19 cellular contexts compared by ENCODE assay signal in genomic region chr20:25469558-25469957, GRCh38.
"Had no signal": no experiment of that assay in that cellular context is flagged by ENCODE, and none has a peak within 500 bp of the region (broad histone marks: within the 10 kb centered on the region; RNA-seq: fewer than 3 reads in every experiment).

No MANE protein-coding gene starts in this region.

- H3K27ac Mint-ChIP-seq: activated naive CD8-positive, alpha-beta T cell treated with anti-CD3 and anti-CD28 coated beads for 36 hours; activated T-cell treated with anti-CD3 and anti-CD28 coated beads, Interleukin-2, amount 50 U/mL, for 24 hours; effector memory CD8-positive, alpha-beta T cell; stimulated activated naive B cell treated with anti-CD40 and anti-IgM and Interleukin-4, amounts not matched to agents 10 μg/mL and 1 μg/mL and 100 μg/mL, for 72 hours; T-cell; T-helper 2 cell treated with Interferon-gamma antibody and Interleukin-4, amounts not matched to agents 5 μg/mL and 100 μg/mL, for 36 hours had no signal

- H3K9me3 Mint-ChIP-seq: activated naive CD8-positive, alpha-beta T cell treated with anti-CD3 and anti-CD28 coated beads for 36 hours; activated T-cell treated with anti-CD3 and anti-CD28 coated beads, Interleukin-2, amount 50 U/mL, for 24 hours; central memory CD8-positive, alpha-beta T cell; effector memory CD8-positive, alpha-beta T cell; stimulated activated naive B cell treated with anti-CD40 and anti-IgM and Interleukin-4, amounts not matched to agents 10 μg/mL and 1 μg/mL and 100 μg/mL, for 72 hours; T-cell; T-helper 2 cell treated with Interferon-gamma antibody and Interleukin-4, amounts not matched to agents 5 μg/mL and 100 μg/mL, for 36 hours had no signal

- DNase-seq: activated CD8-positive, alpha-beta memory T cell treated with anti-CD3 and anti-CD28 coated beads for 24 hours; activated CD8-positive, alpha-beta memory T cell treated with anti-CD3 and anti-CD28 coated beads, Interleukin-2, amount 50 U/mL, for 4 hours; amniotic stem cell; dorsolateral prefrontal cortex; effector memory CD8-positive, alpha-beta T cell; esophagus squamous epithelium; gastrocnemius medialis; head of caudate nucleus; stimulated activated naive B cell treated with anti-CD40 and anti-IgM and Interleukin-4, amounts not matched to agents 10 μg/mL and 1 μg/mL and 100 μg/mL, for 72 hours; testis had no signal

- H3K4me3 ChIP-seq: breast epithelium, colonic mucosa, dorsolateral prefrontal cortex, esophagus squamous epithelium, gastrocnemius medialis, testis, upper lobe of left lung had no signal

- H3K36me3 Mint-ChIP-seq: activated naive CD8-positive, alpha-beta T cell treated with anti-CD3 and anti-CD28 coated beads for 36 hours; stimulated activated naive B cell treated with anti-CD40 and anti-IgM and Interleukin-4, amounts not matched to agents 10 μg/mL and 1 μg/mL and 100 μg/mL, for 72 hours; T-cell had no signal

- H3K9me3 ChIP-seq: breast epithelium, colonic mucosa, esophagus squamous epithelium, gastrocnemius medialis, testis, upper lobe of left lung had no signal

- H3K27me3 ChIP-seq: breast epithelium, colonic mucosa, dorsolateral prefrontal cortex, esophagus squamous epithelium, gastrocnemius medialis, testis, upper lobe of left lung had no signal

- H3K36me3 ChIP-seq: breast epithelium, colonic mucosa, gastrocnemius medialis had no signal

- H3K27ac ChIP-seq: breast epithelium, colonic mucosa, dorsolateral prefrontal cortex, esophagus squamous epithelium, gastrocnemius medialis, testis, upper lobe of left lung had no signal

- H3K4me1 ChIP-seq: breast epithelium, colonic mucosa, esophagus squamous epithelium, gastrocnemius medialis, testis, upper lobe of left lung had no signal

- ATAC-seq: effector memory CD8-positive, alpha-beta T cell; gastrocnemius medialis; sciatic nerve had no signal

- H3K27me3 Mint-ChIP-seq: activated naive CD8-positive, alpha-beta T cell treated with anti-CD3 and anti-CD28 coated beads for 36 hours; activated T-cell treated with anti-CD3 and anti-CD28 coated beads, Interleukin-2, amount 50 U/mL, for 24 hours; T-cell had no signal

- H3K4me3 Mint-ChIP-seq: activated naive CD8-positive, alpha-beta T cell treated with anti-CD3 and anti-CD28 coated beads for 36 hours; activated T-cell treated with anti-CD3 and anti-CD28 coated beads, Interleukin-2, amount 50 U/mL, for 24 hours; central memory CD8-positive, alpha-beta T cell; effector memory CD8-positive, alpha-beta T cell; stimulated activated naive B cell treated with anti-CD40 and anti-IgM and Interleukin-4, amounts not matched to agents 10 μg/mL and 1 μg/mL and 100 μg/mL, for 72 hours; T-cell; T-helper 2 cell treated with Interferon-gamma antibody and Interleukin-4, amounts not matched to agents 5 μg/mL and 100 μg/mL, for 36 hours had no signal
